ENCODE assay signal across 20 cellular contexts in the genomic region with DNA sequence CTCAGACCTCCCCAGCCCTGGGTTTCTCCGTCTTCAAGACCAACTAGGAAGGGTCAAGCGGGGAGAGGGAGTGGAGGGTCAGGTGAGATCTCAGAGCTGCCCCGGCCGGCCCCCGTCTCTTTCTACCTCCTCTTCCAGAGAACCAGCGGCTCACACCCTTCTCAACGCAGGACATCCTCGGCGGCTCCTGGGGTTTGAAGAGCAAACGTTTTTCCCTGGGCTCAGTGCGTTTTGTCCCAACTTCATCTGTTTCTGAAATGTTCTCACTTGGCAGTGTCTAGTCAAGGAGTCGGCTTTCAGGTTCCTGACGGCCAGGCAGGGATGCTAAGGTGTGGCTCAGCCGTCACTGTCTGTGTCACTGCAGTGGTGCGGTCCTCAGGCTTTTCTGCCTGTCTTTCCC.
A peak's percentile ranks its signal among the peaks of the same experiment; 100 is the strongest.
DNase-seq lines count a peak whose midpoint lies in the region; ATAC-seq, FAIRE-seq and TF ChIP-seq lines count a peak whose summit lies in the region.
"Had no signal": no experiment of that assay in that cellular context is flagged by ENCODE, and none has a peak within 500 bp of the region (broad histone marks: within the 10 kb centered on the region; RNA-seq: fewer than 3 reads in every experiment).

No MANE protein-coding gene starts in this region.

- DNase-seq in cardiac septum (ENCODE audit: low spot score) (peak; percentile 43), heart left ventricle (no peak), ecto neural progenitor cell (ENCODE audit: low spot score) (peak; percentile 41), mesenteric fat pad (ENCODE audit: low spot score) (peak; percentile 77), type B pancreatic cell (ENCODE audit: extremely low spot score, unreplicated experiment) (peak; percentile 45), CD14-positive monocyte (ENCODE audit: low spot score) (no peak), H54 (ENCODE audit: insufficient read length, low spot score) (no peak)
- DNase-seq: ACHN; Calu3; CD4-positive, alpha-beta T cell; DMS 273 treated with DMSO at 0.1 percent for 48 hours; GOT3; HCEC 1CT; HFFc6 had no signal

- no peak overlapping the region for H3K4me3 Mint-ChIP-seq in type B pancreatic cell
- H3K4me3 Mint-ChIP-seq in CD14-positive monocyte = no peak overlapping the region
- H3K4me3 Mint-ChIP-seq: CD4-positive, alpha-beta T cell; HFFc6 had no signal

- H3K4me1 Mint-ChIP-seq in type B pancreatic cell (ENCODE audit: unreplicated experiment) (no peaks in the 10 kb centered on the region), CD14-positive monocyte (no peaks in the 10 kb centered on the region)

- TF ChIP-seq POLR2A in heart left ventricle (IDR thresholded peaks at IDR 0.05) = no peak
- TF ChIP-seq POLR2A in H54 (IDR thresholded peaks at IDR 0.05; ENCODE audit: low read depth, low read length) = no peak

- H3K36me3 Mint-ChIP-seq in type B pancreatic cell = peaks cover 4% of the 10 kb centered on the region
- no peaks in the 10 kb centered on the region for H3K36me3 Mint-ChIP-seq in CD14-positive monocyte

- H3K4me3 ChIP-seq in heart left ventricle = no peak overlapping the region
- H3K4me3 ChIP-seq: BLaER1 treated with 17β-estradiol and CSF1 and Interleukin-3, amounts not matched to agents 10 nM and 100 nM had no signal

- FAIRE-seq in H54 (lab: Jason Lieb, UNC) = no peak
- FAIRE-seq: G401.6, GM12891, HepG2, HTR-8/SVneo had no signal

- ATAC-seq in heart left ventricle (no peak), SK-N-SH treated with all-trans-retinoic acid at 6 μM for 48 hours (no peak)
- ATAC-seq: HepG2 had no signal

- no peak overlapping the region for H3K27ac ChIP-seq in heart left ventricle
- H3K27ac ChIP-seq: BLaER1 treated with 17β-estradiol and CSF1 and Interleukin-3, amounts not matched to agents 10 nM and 100 nM had no signal

- no peaks in the 10 kb centered on the region for H3K4me1 ChIP-seq in heart left ventricle

- intact Hi-C loops in cardiac septum (cut with DNase I) = no loop called here
- intact Hi-C loops in heart left ventricle (cut with DNase I) = no loop called here
- intact Hi-C loops in CD14-positive monocyte (cut with micrococcal nuclease) = no loop called here

- H3K9me3 Mint-ChIP-seq in type B pancreatic cell = no peaks in the 10 kb centered on the region
- peaks cover 10 to 21% (median 14%) of the 10 kb centered on the region in 7 donors for H3K9me3 Mint-ChIP-seq in CD14-positive monocyte
- H3K9me3 Mint-ChIP-seq: CD4-positive, alpha-beta T cell had no signal

- no peaks in the 10 kb centered on the region for H3K9me3 ChIP-seq in heart left ventricle

- peaks cover 0 to 11% (median 0%) of the 10 kb centered on the region in 9 donors for H3K27me3 ChIP-seq in heart left ventricle
- H3K27me3 ChIP-seq: BLaER1 treated with 17β-estradiol and CSF1 and Interleukin-3, amounts not matched to agents 10 nM and 100 nM had no signal

- peak overlapping the region; percentile 46 for H3K27ac Mint-ChIP-seq in type B pancreatic cell
- no peak overlapping the region for H3K27ac Mint-ChIP-seq in CD14-positive monocyte
- H3K27ac Mint-ChIP-seq: CD4-positive, alpha-beta T cell; HFFc6 had no signal

- TF ChIP-seq CTCF in heart left ventricle (IDR thresholded peaks at IDR 0.05) = no peak
- no peak for TF ChIP-seq CTCF in type B pancreatic cell (conservative IDR thresholded peaks at IDR 0.05)
- TF ChIP-seq CTCF in CD14-positive monocyte (IDR thresholded peaks at IDR 0.05) = no peak

- H3K27me3 Mint-ChIP-seq in type B pancreatic cell (peaks cover 3% of the 10 kb centered on the region), CD14-positive monocyte (ENCODE audit: low read depth in 3 of 3) (peaks cover 6 to 23% (median 10%) of the 10 kb centered on the region in 3 donors)

- no peaks in the 10 kb centered on the region for H3K36me3 ChIP-seq in heart left ventricle
- H3K36me3 ChIP-seq: BLaER1 treated with 17β-estradiol and CSF1 and Interleukin-3, amounts not matched to agents 10 nM and 100 nM had no signal

- 67 to 73% (median 69%) methylated on average over 15 of the region's 15 CpGs for WGBS in heart left ventricle, 4 donors

TF ChIP-seq in SK-N-SH treated with all-trans-retinoic acid at 6 μM for 48 hours, 23 proteins besides CTCF, POLR2A, EP300 and RAD21:
- TF ChIP-seq, protein P1, sequence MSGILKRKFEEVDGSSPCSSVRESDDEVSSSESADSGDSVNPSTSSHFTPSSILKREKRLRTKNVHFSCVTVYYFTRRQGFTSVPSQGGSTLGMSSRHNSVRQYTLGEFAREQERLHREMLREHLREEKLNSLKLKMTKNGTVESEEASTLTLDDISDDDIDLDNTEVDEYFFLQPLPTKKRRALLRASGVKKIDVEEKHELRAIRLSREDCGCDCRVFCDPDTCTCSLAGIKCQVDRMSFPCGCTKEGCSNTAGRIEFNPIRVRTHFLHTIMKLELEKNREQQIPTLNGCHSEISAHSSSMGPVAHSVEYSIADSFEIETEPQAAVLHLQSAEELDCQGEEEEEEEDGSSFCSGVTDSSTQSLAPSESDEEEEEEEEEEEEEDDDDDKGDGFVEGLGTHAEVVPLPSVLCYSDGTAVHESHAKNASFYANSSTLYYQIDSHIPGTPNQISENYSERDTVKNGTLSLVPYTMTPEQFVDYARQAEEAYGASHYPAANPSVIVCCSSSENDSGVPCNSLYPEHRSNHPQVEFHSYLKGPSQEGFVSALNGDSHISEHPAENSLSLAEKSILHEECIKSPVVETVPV (CRISPR knock-in tag; IDR thresholded peaks at IDR 0.05) = no peak
- TF ChIP-seq ISL1 (CRISPR knock-in tag; IDR thresholded peaks at IDR 0.05) (no peak), ZNF565 (CRISPR knock-in tag; conservative IDR thresholded peaks at IDR 0.05; ENCODE audit: low read depth) (no peak), ZNF8 (CRISPR knock-in tag; IDR thresholded peaks at IDR 0.05) (no peak), GLIS3 (CRISPR knock-in tag; IDR thresholded peaks at IDR 0.05) (no peak), TOX (CRISPR knock-in tag; IDR thresholded peaks at IDR 0.05; ENCODE audit: borderline replicate concordance) (no peak), ARNTL (CRISPR knock-in tag; IDR thresholded peaks at IDR 0.05; ENCODE audit: borderline replicate concordance, low read depth) (no peak), TCF4 (CRISPR knock-in tag; IDR thresholded peaks at IDR 0.05; ENCODE audit: borderline replicate concordance) (no peak), ZNF70 (CRISPR knock-in tag; IDR thresholded peaks at IDR 0.05) (no peak), OSR1 (CRISPR knock-in tag; IDR thresholded peaks at IDR 0.05) (no peak), CSDC2 (CRISPR knock-in tag; IDR thresholded peaks at IDR 0.05) (no peak), ESRRG (CRISPR knock-in tag; IDR thresholded peaks at IDR 0.05) (no peak), BACH2 (CRISPR knock-in tag; IDR thresholded peaks at IDR 0.05; ENCODE audit: borderline replicate concordance) (no peak), SNAI2 (CRISPR knock-in tag; IDR thresholded peaks at IDR 0.05) (no peak), ZC3H10 (CRISPR knock-in tag; IDR thresholded peaks at IDR 0.05) (no peak)
- TF ChIP-seq, protein P2, sequence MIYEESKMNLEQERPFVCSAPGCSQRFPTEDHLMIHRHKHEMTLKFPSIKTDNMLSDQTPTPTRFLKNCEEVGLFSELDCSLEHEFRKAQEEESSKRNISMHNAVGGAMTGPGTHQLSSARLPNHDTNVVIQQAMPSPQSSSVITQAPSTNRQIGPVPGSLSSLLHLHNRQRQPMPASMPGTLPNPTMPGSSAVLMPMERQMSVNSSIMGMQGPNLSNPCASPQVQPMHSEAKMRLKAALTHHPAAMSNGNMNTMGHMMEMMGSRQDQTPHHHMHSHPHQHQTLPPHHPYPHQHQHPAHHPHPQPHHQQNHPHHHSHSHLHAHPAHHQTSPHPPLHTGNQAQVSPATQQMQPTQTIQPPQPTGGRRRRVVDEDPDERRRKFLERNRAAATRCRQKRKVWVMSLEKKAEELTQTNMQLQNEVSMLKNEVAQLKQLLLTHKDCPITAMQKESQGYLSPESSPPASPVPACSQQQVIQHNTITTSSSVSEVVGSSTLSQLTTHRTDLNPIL (CRISPR knock-in tag; IDR thresholded peaks at IDR 0.05; ENCODE audit: low read depth) = no peak
- TF ChIP-seq, protein P3, sequence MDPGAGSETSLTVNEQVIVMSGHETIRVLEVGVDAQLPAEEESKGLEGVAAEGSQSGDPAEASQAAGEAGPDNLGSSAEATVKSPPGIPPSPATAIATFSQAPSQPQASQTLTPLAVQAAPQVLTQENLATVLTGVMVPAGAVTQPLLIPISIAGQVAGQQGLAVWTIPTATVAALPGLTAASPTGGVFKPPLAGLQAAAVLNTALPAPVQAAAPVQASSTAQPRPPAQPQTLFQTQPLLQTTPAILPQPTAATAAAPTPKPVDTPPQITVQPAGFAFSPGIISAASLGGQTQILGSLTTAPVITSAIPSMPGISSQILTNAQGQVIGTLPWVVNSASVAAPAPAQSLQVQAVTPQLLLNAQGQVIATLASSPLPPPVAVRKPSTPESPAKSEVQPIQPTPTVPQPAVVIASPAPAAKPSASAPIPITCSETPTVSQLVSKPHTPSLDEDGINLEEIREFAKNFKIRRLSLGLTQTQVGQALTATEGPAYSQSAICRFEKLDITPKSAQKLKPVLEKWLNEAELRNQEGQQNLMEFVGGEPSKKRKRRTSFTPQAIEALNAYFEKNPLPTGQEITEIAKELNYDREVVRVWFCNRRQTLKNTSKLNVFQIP (CRISPR knock-in tag; IDR thresholded peaks at IDR 0.05; ENCODE audit: borderline replicate concordance, low read depth) = no peak
- TF ChIP-seq, protein P4, sequence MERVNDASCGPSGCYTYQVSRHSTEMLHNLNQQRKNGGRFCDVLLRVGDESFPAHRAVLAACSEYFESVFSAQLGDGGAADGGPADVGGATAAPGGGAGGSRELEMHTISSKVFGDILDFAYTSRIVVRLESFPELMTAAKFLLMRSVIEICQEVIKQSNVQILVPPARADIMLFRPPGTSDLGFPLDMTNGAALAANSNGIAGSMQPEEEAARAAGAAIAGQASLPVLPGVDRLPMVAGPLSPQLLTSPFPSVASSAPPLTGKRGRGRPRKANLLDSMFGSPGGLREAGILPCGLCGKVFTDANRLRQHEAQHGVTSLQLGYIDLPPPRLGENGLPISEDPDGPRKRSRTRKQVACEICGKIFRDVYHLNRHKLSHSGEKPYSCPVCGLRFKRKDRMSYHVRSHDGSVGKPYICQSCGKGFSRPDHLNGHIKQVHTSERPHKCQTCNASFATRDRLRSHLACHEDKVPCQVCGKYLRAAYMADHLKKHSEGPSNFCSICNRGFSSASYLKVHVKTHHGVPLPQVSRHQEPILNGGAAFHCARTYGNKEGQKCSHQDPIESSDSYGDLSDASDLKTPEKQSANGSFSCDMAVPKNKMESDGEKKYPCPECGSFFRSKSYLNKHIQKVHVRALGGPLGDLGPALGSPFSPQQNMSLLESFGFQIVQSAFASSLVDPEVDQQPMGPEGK (CRISPR knock-in tag; IDR thresholded peaks at IDR 0.05; ENCODE audit: borderline replicate concordance) = no peak

Comparison
In these comparisons a context has a peak if more than half of its experiments do, and no peak if none do; other contexts are left out.
1. DNase-seq: peak in cardiac septum (single experiment), ecto neural progenitor cell (single experiment), mesenteric fat pad (single experiment) and type B pancreatic cell (single experiment); none in heart left ventricle (0 of 5), CD14-positive monocyte (single experiment) and H54 (single experiment).